In genomic region chr20:50359607-50360217, GRCh38 we compare ENCODE assay signal across 1 cellular context.
TF ChIP-seq lines count a peak whose summit lies in the region.

No MANE protein-coding gene starts in this region.

TF ChIP-seq in IMR-90, 13 proteins besides CTCF, POLR2A, EP300 and RAD21:
- TF ChIP-seq RFX5 (IDR thresholded peaks at IDR 0.05; ENCODE audit: low read depth, low read length) (no peak), FOS (IDR thresholded peaks at IDR 0.05; ENCODE audit: low read depth, low read length) (no peak), NFE2L2 (IDR thresholded peaks at IDR 0.05; ENCODE audit: low read depth, low read length) (no peak), BHLHE40 (IDR thresholded peaks at IDR 0.05; ENCODE audit: low read depth, low read length) (no peak), MAZ (IDR thresholded peaks at IDR 0.05; ENCODE audit: borderline replicate concordance, low read depth, low read length) (no peak), ELK1 (IDR thresholded peaks at IDR 0.05; ENCODE audit: borderline replicate concordance, low read depth, low read length) (no peak), MXI1 (IDR thresholded peaks at IDR 0.05; ENCODE audit: borderline replicate concordance, low read depth, low read length) (no peak), CEBPB (IDR thresholded peaks at IDR 0.05; ENCODE audit: low read depth, low read length) (no peak), USF2 (IDR thresholded peaks at IDR 0.05; ENCODE audit: low read depth, low read length) (no peak)
